23 cellular contexts compared by ENCODE assay signal in the genomic region with DNA sequence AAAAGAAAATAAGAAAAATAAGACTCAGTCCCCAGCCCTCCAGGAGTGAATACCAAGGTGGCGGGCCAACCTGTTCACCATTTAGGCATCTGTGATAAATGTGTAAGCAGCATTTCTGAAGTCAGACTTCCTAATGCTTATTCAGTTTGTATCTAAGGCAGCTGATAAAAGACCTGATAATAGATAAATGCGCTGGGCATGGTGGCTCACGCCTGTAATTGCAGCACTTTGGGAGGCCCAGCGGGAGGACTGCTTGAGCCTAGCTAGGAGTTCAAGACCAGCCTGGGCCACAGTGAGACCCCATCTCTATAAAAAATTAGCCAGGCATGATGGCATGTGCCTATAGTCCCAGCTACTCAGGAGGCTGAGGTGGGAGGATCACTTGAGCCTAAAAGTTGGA.
DNase-seq lines count a peak whose midpoint lies in the region; ATAC-seq, FAIRE-seq and TF ChIP-seq lines count a peak whose summit lies in the region.
"Had no signal": no experiment of that assay in that cellular context is flagged by ENCODE, and none has a peak within 500 bp of the region (broad histone marks: within the 10 kb centered on the region; RNA-seq: fewer than 3 reads in every experiment).

No MANE protein-coding gene starts in this region.

- BruUV-seq in PC-9 (replicated peaks; lab: Mats Ljungman, UMichigan) = no TSS peak

- H3K27me3 ChIP-seq in GM23338 (ENCODE audit: insufficient read depth) = no peaks in the 10 kb centered on the region; the same call in 1 of the 2 replicates
- H3K27me3 ChIP-seq in PC-9 (ENCODE audit: insufficient read depth, low read depth) = no peaks in the 10 kb centered on the region
- H3K27me3 ChIP-seq in small intestine (ENCODE audit: control insufficient read depth in 2 of 2, insufficient read depth in 2 of 2, low read length in 2 of 2) = no peaks in the 10 kb centered on the region
- H3K27me3 ChIP-seq in tibial nerve = no peaks in the 10 kb centered on the region
- H3K27me3 ChIP-seq: BE2C had no signal

- no peaks in the 10 kb centered on the region for H3K9me2 ChIP-seq in GM23338 (ENCODE audit: insufficient read depth)
- H3K9me2 ChIP-seq in PC-9 (ENCODE audit: insufficient read depth) = no peaks in the 10 kb centered on the region

- POLR2A ChIA-PET in PC-9 (lab: Charles Lee; ENCODE audit: unreplicated experiment) = no interaction called here

- peak overlapping the region; percentile 28; the same call in 1 of the 2 replicates for H3K27ac ChIP-seq in GM23338 (ENCODE audit: low read depth)
- peak overlapping the region; percentile 62; the same call in 1 of the 2 replicates for H3K27ac ChIP-seq in PC-9
- no peak overlapping the region for H3K27ac ChIP-seq in small intestine (ENCODE audit: low read depth in 1 of 2, low read length in 1 of 2)
- peak overlapping the region in 2 of 4 donors; percentile 20 to 89 for H3K27ac ChIP-seq in tibial nerve
- H3K27ac ChIP-seq: GM23248 had no signal

- peaks cover 3% of the 10 kb centered on the region; the same call in 1 of the 2 replicates for H4K20me1 ChIP-seq in GM23338 (replicated peaks; ENCODE audit: insufficient read depth)
- no peaks in the 10 kb centered on the region for H4K20me1 ChIP-seq in PC-9 (ENCODE audit: insufficient read depth)

- FAIRE-seq in small intestine (lab: Jason Lieb, UNC) = no peak
- FAIRE-seq: A204.1, G401.6, GM12891, GM19239, H54, HepG2 had no signal

- no peak overlapping the region for H3K27ac Mint-ChIP-seq in GM23338
- peak overlapping the region; percentile 90 for H3K27ac Mint-ChIP-seq in activated T-helper 2 cell treated with anti-CD3 and anti-CD28 coated beads, Interferon-gamma antibody, Interleukin-2, Interleukin-4, amounts not matched to agents 10 μg/mL and 5 μg/mL and 100 μg/mL, durations not matched to agents 14 hours and 24 hours and 36 hours
- H3K27ac Mint-ChIP-seq: CD8-positive, alpha-beta memory T cell; IgD-negative memory B cell had no signal

- H3K4me1 Mint-ChIP-seq in GM23338 = peaks cover 19% of the 10 kb centered on the region
- H3K4me1 Mint-ChIP-seq in activated T-helper 2 cell treated with anti-CD3 and anti-CD28 coated beads, Interferon-gamma antibody, Interleukin-2, Interleukin-4, amounts not matched to agents 10 μg/mL and 5 μg/mL and 100 μg/mL, durations not matched to agents 14 hours and 24 hours and 36 hours (ENCODE audit: low read depth) = peaks cover 36% of the 10 kb centered on the region

- ATAC-seq in GM23338 (no peak), SK-N-SH treated with all-trans-retinoic acid at 6 μM for 48 hours (no peak)
- ATAC-seq: HepG2 had no signal

- peaks cover 67% of the 10 kb centered on the region for H3K36me3 Mint-ChIP-seq in GM23338 (ENCODE audit: low read depth)
- H3K36me3 Mint-ChIP-seq in activated T-helper 2 cell treated with anti-CD3 and anti-CD28 coated beads, Interferon-gamma antibody, Interleukin-2, Interleukin-4, amounts not matched to agents 10 μg/mL and 5 μg/mL and 100 μg/mL, durations not matched to agents 14 hours and 24 hours and 36 hours (ENCODE audit: low read depth) = peaks cover 7% of the 10 kb centered on the region
- H3K36me3 Mint-ChIP-seq: CD4-positive, CD25-positive, alpha-beta regulatory T cell had no signal

- CTCF ChIA-PET in PC-9 (lab: Charles Lee) = no interaction called here

- peaks cover 16% of the 10 kb centered on the region; the same call in 1 of the 2 replicates for H3K36me3 ChIP-seq in GM23338 (ENCODE audit: insufficient read depth)
- H3K36me3 ChIP-seq in PC-9 (ENCODE audit: low read depth) = no peaks in the 10 kb centered on the region
- H3K36me3 ChIP-seq in small intestine (ENCODE audit: control insufficient read depth in 2 of 2, insufficient read depth in 2 of 2, low read length in 2 of 2) = no peaks in the 10 kb centered on the region
- peaks cover 0 to 42% (median 0%) of the 10 kb centered on the region in 3 donors for H3K36me3 ChIP-seq in tibial nerve
- H3K36me3 ChIP-seq: BE2C had no signal

- no peaks in the 10 kb centered on the region for H3K9me3 Mint-ChIP-seq in GM23338
- H3K9me3 Mint-ChIP-seq in activated T-helper 2 cell treated with anti-CD3 and anti-CD28 coated beads, Interferon-gamma antibody, Interleukin-2, Interleukin-4, amounts not matched to agents 10 μg/mL and 5 μg/mL and 100 μg/mL, durations not matched to agents 14 hours and 24 hours and 36 hours = peaks cover 1% of the 10 kb centered on the region
- H3K9me3 Mint-ChIP-seq: CD8-positive, alpha-beta memory T cell had no signal

- H3K27me3 Mint-ChIP-seq in GM23338 (ENCODE audit: insufficient read depth, low read depth, poor library complexity) = peaks cover 7% of the 10 kb centered on the region
- H3K27me3 Mint-ChIP-seq in activated T-helper 2 cell treated with anti-CD3 and anti-CD28 coated beads, Interferon-gamma antibody, Interleukin-2, Interleukin-4, amounts not matched to agents 10 μg/mL and 5 μg/mL and 100 μg/mL, durations not matched to agents 14 hours and 24 hours and 36 hours (ENCODE audit: low read depth) = no peaks in the 10 kb centered on the region
- H3K27me3 Mint-ChIP-seq: CD4-positive, CD25-positive, alpha-beta regulatory T cell; CD8-positive, alpha-beta memory T cell; IgD-negative memory B cell had no signal

- TF ChIP-seq EP300 in tibial nerve (IDR thresholded peaks at IDR 0.05) = no peak

- intact Hi-C loops in PC-9 (cut with micrococcal nuclease; ENCODE audit: unreplicated experiment) = loop anchor here (2.0 kb wide), 1 partner anchor 65 kb away; no protein-coding TSS in a partner anchor
- intact Hi-C loops in activated T-helper 2 cell treated with anti-CD3 and anti-CD28 coated beads, Interferon-gamma antibody, Interleukin-2, Interleukin-4, amounts not matched to agents 10 μg/mL and 5 μg/mL and 100 μg/mL, durations not matched to agents 14 hours and 24 hours and 36 hours (cut with micrococcal nuclease) = loop anchor here (2.0 to 5.0 kb wide), 3 partner anchors 42 to 413 kb away; no protein-coding TSS in a partner anchor

- H3K9me3 ChIP-seq in PC-9 (ENCODE audit: insufficient read depth, low read depth) (no peaks in the 10 kb centered on the region), small intestine (ENCODE audit: control insufficient read depth, low read depth) (no peaks in the 10 kb centered on the region), tibial nerve (no peaks in the 10 kb centered on the region)
- H3K9me3 ChIP-seq: BE2C had no signal

- H3K4me1 ChIP-seq in GM23338 (ENCODE audit: insufficient read depth) (peaks cover 25% of the 10 kb centered on the region), PC-9 (replicated peaks; ENCODE audit: insufficient read depth) (peaks cover 40% of the 10 kb centered on the region), small intestine (ENCODE audit: control insufficient read depth in 2 of 2, insufficient read depth in 1 of 2, low read depth in 1 of 2, low read length in 1 of 2) (no peaks in the 10 kb centered on the region), tibial nerve (peaks cover 0 to 44% (median 19%) of the 10 kb centered on the region in 4 donors)
- H3K4me1 ChIP-seq: BE2C had no signal

- peaks cover 11% of the 10 kb centered on the region; the same call in 1 of the 2 replicates for H3F3A ChIP-seq in GM23338 (replicated peaks; ENCODE audit: low read depth)
- peaks cover 30% of the 10 kb centered on the region for H3F3A ChIP-seq in PC-9 (ENCODE audit: insufficient read depth, low read depth)

- TF ChIP-seq CTCF in GM23338 (conservative IDR thresholded peaks at IDR 0.05; ENCODE audit: low read depth in 2 of 2) (no peak), PC-9 (conservative IDR thresholded peaks at IDR 0.05) (no peak), fibroblast of the aortic adventitia (IDR thresholded peaks at IDR 0.05; ENCODE audit: insufficient read depth, low read length) (no peak), tibial nerve (IDR thresholded peaks at IDR 0.05) (no peak)

- H2AFZ ChIP-seq in GM23338 = no peak overlapping the region
- no peak overlapping the region for H2AFZ ChIP-seq in PC-9
- H2AFZ ChIP-seq: GM23248 had no signal

- H3K4me3 Mint-ChIP-seq in GM23338 = no peak overlapping the region
- H3K4me3 Mint-ChIP-seq in activated T-helper 2 cell treated with anti-CD3 and anti-CD28 coated beads, Interferon-gamma antibody, Interleukin-2, Interleukin-4, amounts not matched to agents 10 μg/mL and 5 μg/mL and 100 μg/mL, durations not matched to agents 14 hours and 24 hours and 36 hours (ENCODE audit: low read depth) = no peak overlapping the region
- H3K4me3 Mint-ChIP-seq: CD8-positive, alpha-beta memory T cell; IgD-negative memory B cell had no signal

- 86 to 95% (median 91%) methylated on average over 4 of the region's 4 CpGs for WGBS in small intestine, 3 donors
- WGBS in tibial nerve, 2 donors = 91 to 98% methylated on average over 4 of the region's 4 CpGs

- H3K79me2 ChIP-seq in GM23338 (replicated peaks; ENCODE audit: insufficient read depth) (peaks cover 9% of the 10 kb centered on the region), PC-9 (ENCODE audit: low read depth) (no peaks in the 10 kb centered on the region)

- no peak for TF ChIP-seq POLR2A in tibial nerve (IDR thresholded peaks at IDR 0.05)

- H3K4me2 ChIP-seq in GM23338 (no peak overlapping the region), PC-9 (no peak overlapping the region)

- no peak overlapping the region for H3K4me3 ChIP-seq in GM23338
- H3K4me3 ChIP-seq in PC-9 = no peak overlapping the region
- no peak overlapping the region for H3K4me3 ChIP-seq in fibroblast of the aortic adventitia (ENCODE audit: low read depth, low read length)
- H3K4me3 ChIP-seq in small intestine (ENCODE audit: low read depth in 1 of 2, low read length in 2 of 2) = no peak overlapping the region
- no peak overlapping the region for H3K4me3 ChIP-seq in tibial nerve
- H3K4me3 ChIP-seq: GM23248 had no signal

- DNase-seq in GM23338 (ENCODE audit: low spot score) (no peak), PC-9 (no peak), fibroblast of the aortic adventitia (ENCODE audit: low read depth) (peak; percentile 2), small intestine (no peak), tibial nerve (ENCODE audit: low spot score in 2 of 2) (no peak)
- no peak for DNase-seq in activated T-helper 2 cell treated with anti-CD3 and anti-CD28 coated beads, Interferon-gamma antibody, Interleukin-2, Interleukin-4, amounts not matched to agents 10 μg/mL and 5 μg/mL and 100 μg/mL, durations not matched to agents 14 hours and 24 hours and 36 hours (ENCODE audit: low spot score)
- DNase-seq: ACHN; BE2C; C1 segment of cervical spinal cord; CD4-positive, CD25-positive, alpha-beta regulatory T cell; CD8-positive, alpha-beta memory T cell; COR-L47; DMS 273 treated with DMSO at 0.1 percent for 48 hours; GM23248; HCEC 1CT had no signal

TF ChIP-seq in GM23338, 12 proteins besides CTCF, POLR2A, EP300 and RAD21 (continues in another document):
- no peak for TF ChIP-seq EZH2 (IDR thresholded peaks at IDR 0.05; ENCODE audit: low read depth, unreplicated experiment)

TF ChIP-seq in SK-N-SH treated with all-trans-retinoic acid at 6 μM for 48 hours, 23 proteins besides CTCF, POLR2A, EP300 and RAD21 (continues in another document):
- no peak for TF ChIP-seq ZNF70 (CRISPR knock-in tag; IDR thresholded peaks at IDR 0.05)
- no peak for TF ChIP-seq TOX (CRISPR knock-in tag; IDR thresholded peaks at IDR 0.05; ENCODE audit: borderline replicate concordance)
- no peak for TF ChIP-seq ISL1 (CRISPR knock-in tag; IDR thresholded peaks at IDR 0.05)

Comparison
In these comparisons a context has a peak if more than half of its experiments do, and no peak if none do; other contexts are left out.
1. H3K27ac ChIP-seq: peak in GM23338 (single experiment) and PC-9 (single experiment); none in small intestine (0 of 2).